Comparison of ENCODE assay signal across 8 cellular contexts in genomic region chr15:40322531-40323238, GRCh38. TPM values are rescaled to one million over a fixed set of nuclear protein-coding genes. Genes with fewer than 3 reads are reported as not detected.
DNase-seq lines count a peak whose midpoint lies in the region; ATAC-seq and TF ChIP-seq lines count a peak whose summit lies in the region.

No MANE protein-coding gene starts in this region.

- no peak for DNase-seq in activated CD8-positive, alpha-beta memory T cell treated with anti-CD3 and anti-CD28 coated beads, Interleukin-2, amount 10 ng/mL, durations not matched to agents 7 days and 5 days
- DNase-seq in activated CD8-positive, alpha-beta memory T cell treated with anti-CD3 and anti-CD28 coated beads, Interleukin-2, amount 50 U/mL, for 48 hours, result no peak
- DNase-seq in activated naive CD8-positive, alpha-beta T cell treated with anti-CD3 and anti-CD28 coated beads, Interleukin-2, amount 50 U/mL, for 24 hours, result no peak
- DNase-seq in kidney epithelial cell (ENCODE audit: low read depth) (no peak), thyroid gland (no peak), NAMALWA (ENCODE audit: low spot score) (no peak), occipital lobe (lab: John Stamatoyannopoulos, UW) (no peak)
- DNase-seq in central memory CD4-positive, alpha-beta T cell, result no peak

- no peak for ATAC-seq in activated CD8-positive, alpha-beta memory T cell treated with anti-CD3 and anti-CD28 coated beads, Interleukin-2, amount 10 ng/mL, durations not matched to agents 7 days and 5 days
- ATAC-seq in activated naive CD8-positive, alpha-beta T cell treated with anti-CD3 and anti-CD28 coated beads, Interleukin-2, amount 50 U/mL, for 24 hours, result no peak

- TF ChIP-seq CTCF in kidney epithelial cell (IDR thresholded peaks at IDR 0.05; ENCODE audit: insufficient read depth, low read length, poor library complexity, severe bottlenecking), result no peak
- no peak for TF ChIP-seq CTCF in thyroid gland (IDR thresholded peaks at IDR 0.05)

- WGBS in thyroid gland, 2 donors, result 50 to 64% methylated on average over 12 to 17 of the region's 26 CpGs

- peaks cover 26% of the 10 kb centered on the region for H3K4me1 Mint-ChIP-seq in activated CD8-positive, alpha-beta memory T cell treated with anti-CD3 and anti-CD28 coated beads, Interleukin-2, amount 10 ng/mL, durations not matched to agents 7 days and 5 days
- peaks cover 26% of the 10 kb centered on the region for H3K4me1 Mint-ChIP-seq in activated naive CD8-positive, alpha-beta T cell treated with anti-CD3 and anti-CD28 coated beads, Interleukin-2, amount 50 U/mL, for 24 hours

- H3K27me3 Mint-ChIP-seq in activated CD8-positive, alpha-beta memory T cell treated with anti-CD3 and anti-CD28 coated beads, Interleukin-2, amount 10 ng/mL, durations not matched to agents 7 days and 5 days, result peaks cover 19% of the 10 kb centered on the region
- no peaks in the 10 kb centered on the region for H3K27me3 Mint-ChIP-seq in activated naive CD8-positive, alpha-beta T cell treated with anti-CD3 and anti-CD28 coated beads, Interleukin-2, amount 50 U/mL, for 24 hours

- H3K27ac ChIP-seq in thyroid gland, result peak overlapping the region; percentile 5 to 56 (median 51)

- H3K4me3 ChIP-seq in kidney epithelial cell (ENCODE audit: low read depth, low read length) (peak overlapping the region; percentile 12), thyroid gland (replicated peaks in 1 of 3) (peak overlapping the region in 1 of 3 donors; percentile 13)

- TF ChIP-seq POLR2A in thyroid gland (IDR thresholded peaks at IDR 0.05), result no peak

- H3K27ac Mint-ChIP-seq in activated CD8-positive, alpha-beta memory T cell treated with anti-CD3 and anti-CD28 coated beads, Interleukin-2, amount 10 ng/mL, durations not matched to agents 7 days and 5 days, result no peak overlapping the region
- H3K27ac Mint-ChIP-seq in activated naive CD8-positive, alpha-beta T cell treated with anti-CD3 and anti-CD28 coated beads, Interleukin-2, amount 50 U/mL, for 24 hours, result no peak overlapping the region

- H3K4me1 ChIP-seq in thyroid gland, result peaks cover 37 to 40% of the 10 kb centered on the region in 2 donors

- CTCF ChIA-PET in activated CD8-positive, alpha-beta memory T cell treated with anti-CD3 and anti-CD28 coated beads, Interleukin-2, amount 10 ng/mL, durations not matched to agents 7 days and 5 days (lab: Charles Lee), result interaction anchor here (0.6 to 17.8 kb wide), 25 partner anchors 9 to 536 kb away, joined by 3 to 317 read pairs (median 3); partner anchors contain the start of genes BAHD1, CCDC9B, DISP2 and PLCB2

- no peaks in the 10 kb centered on the region for H3K9me3 ChIP-seq in thyroid gland

- no peaks in the 10 kb centered on the region for H3K27me3 ChIP-seq in kidney epithelial cell (ENCODE audit: control insufficient read depth, insufficient read depth, low read length)
- H3K27me3 ChIP-seq in thyroid gland, result no peaks in the 10 kb centered on the region

- peak overlapping the region; percentile 67 for H3K4me3 Mint-ChIP-seq in activated CD8-positive, alpha-beta memory T cell treated with anti-CD3 and anti-CD28 coated beads, Interleukin-2, amount 10 ng/mL, durations not matched to agents 7 days and 5 days
- H3K4me3 Mint-ChIP-seq in activated naive CD8-positive, alpha-beta T cell treated with anti-CD3 and anti-CD28 coated beads, Interleukin-2, amount 50 U/mL, for 24 hours, result peak overlapping the region; percentile 60

- no peaks in the 10 kb centered on the region for H3K9me3 Mint-ChIP-seq in activated CD8-positive, alpha-beta memory T cell treated with anti-CD3 and anti-CD28 coated beads, Interleukin-2, amount 10 ng/mL, durations not matched to agents 7 days and 5 days (ENCODE audit: low read depth)
- no peaks in the 10 kb centered on the region for H3K9me3 Mint-ChIP-seq in activated naive CD8-positive, alpha-beta T cell treated with anti-CD3 and anti-CD28 coated beads, Interleukin-2, amount 50 U/mL, for 24 hours

- intact Hi-C loops in thyroid gland (cut with DNase I), result loop anchor here (5.0 kb wide), 2 partner anchors 35 to 45 kb away; no protein-coding TSS in a partner anchor

- peaks cover 2% of the 10 kb centered on the region for H3K36me3 Mint-ChIP-seq in activated CD8-positive, alpha-beta memory T cell treated with anti-CD3 and anti-CD28 coated beads, Interleukin-2, amount 10 ng/mL, durations not matched to agents 7 days and 5 days
- H3K36me3 Mint-ChIP-seq in activated naive CD8-positive, alpha-beta T cell treated with anti-CD3 and anti-CD28 coated beads, Interleukin-2, amount 50 U/mL, for 24 hours (ENCODE audit: low read depth), result peaks cover 3% of the 10 kb centered on the region

- H3K36me3 ChIP-seq in kidney epithelial cell (ENCODE audit: control insufficient read depth, insufficient read depth, low read length), result no peaks in the 10 kb centered on the region
- H3K36me3 ChIP-seq in thyroid gland, result no peaks in the 10 kb centered on the region

RNA-seq across cellular contexts. Expression of gene INAFM2, which starts 0.8 kb away (rescaled TPM):
- 10 to 100 TPM in 1 of 2 experiments, 1 to 10 TPM in 1; 4.9 to 10.2 TPM for total RNA-seq in activated CD8-positive, alpha-beta memory T cell treated with anti-CD3 and anti-CD28 coated beads, Interleukin-2, amount 10 ng/mL, durations not matched to agents 7 days and 5 days
- total RNA-seq in kidney epithelial cell (14.9 and 16.8 TPM in 2 replicates), thyroid gland (10 to 100 TPM; 47.5 to 86.9 (median 63.8) TPM), occipital lobe (14.8 TPM)

RNA-seq across cellular contexts. Expression of gene PLCB2, which starts 14.9 kb away (rescaled TPM):
- 100 to 1,000 TPM; 104 to 120 TPM for total RNA-seq in activated CD8-positive, alpha-beta memory T cell treated with anti-CD3 and anti-CD28 coated beads, Interleukin-2, amount 10 ng/mL, durations not matched to agents 7 days and 5 days
- total RNA-seq in kidney epithelial cell (0.68 and 1.5 TPM in 2 replicates), thyroid gland (1 to 10 TPM; 1.7 to 7.2 (median 4.1) TPM), occipital lobe (3.3 TPM)

RNA-seq across cellular contexts. Expression of gene CCDC9B, which starts 18.1 kb away (rescaled TPM):
- 1 to 10 TPM in 1 of 2 experiments, under 1 TPM in 1; 0.45 to 1.5 TPM for total RNA-seq in activated CD8-positive, alpha-beta memory T cell treated with anti-CD3 and anti-CD28 coated beads, Interleukin-2, amount 10 ng/mL, durations not matched to agents 7 days and 5 days
- total RNA-seq in kidney epithelial cell (13.6 and 20.3 TPM in 2 replicates), thyroid gland (100 to 1,000 TPM in 2 of 4 donors, 10 to 100 TPM in 2; 54.2 to 126 (median 97.5) TPM), occipital lobe (1.6 TPM)

RNA-seq across cellular contexts. Expression of gene PHGR1, which starts 28.1 kb away (rescaled TPM):
- total RNA-seq in activated CD8-positive, alpha-beta memory T cell treated with anti-CD3 and anti-CD28 coated beads, Interleukin-2, amount 10 ng/mL, durations not matched to agents 7 days and 5 days, result not detected
- total RNA-seq in kidney epithelial cell (not detected in 2 replicates), thyroid gland (not detected), occipital lobe (not detected)

RNA-seq across cellular contexts. Expression of gene DISP2, which starts 35.3 kb away (rescaled TPM):
- under 1 TPM; 0.23 to 0.37 TPM for total RNA-seq in activated CD8-positive, alpha-beta memory T cell treated with anti-CD3 and anti-CD28 coated beads, Interleukin-2, amount 10 ng/mL, durations not matched to agents 7 days and 5 days
- total RNA-seq in kidney epithelial cell (2.2 and 3.2 TPM in 2 replicates), thyroid gland (1 to 10 TPM in 3 of 4 donors, under 1 TPM in 1; 0.81 to 5.9 (median 3.6) TPM), occipital lobe (9.2 TPM)

Comparison
In these comparisons a context has a peak if more than half of its experiments do, and no peak if none do; other contexts are left out.
1. RNA of gene PLCB2, which starts 14.9 kb away (total RNA-seq): 104 to 120 TPM in activated CD8-positive, alpha-beta memory T cell treated with anti-CD3 and anti-CD28 coated beads, Interleukin-2, amount 10 ng/mL, durations not matched to agents 7 days and 5 days; 1.7 to 7.2 TPM in thyroid gland, 3.3 TPM in occipital lobe (single experiment) and 0.68 to 1.5 TPM in kidney epithelial cell; every median in the first group is over 10 times any median in the second.